ENCODE assay signal across 8 cellular contexts in genomic region chr17:38867179-38867994, GRCh38. TPM values are rescaled to one million over a fixed set of nuclear protein-coding genes. Genes with fewer than 3 reads are reported as not detected.
DNase-seq lines count a peak whose midpoint lies in the region; ATAC-seq and TF ChIP-seq lines count a peak whose summit lies in the region.

No MANE protein-coding gene starts in this region.

- H3K27ac ChIP-seq in CD8-positive, alpha-beta T cell (ENCODE audit: low read depth, low read length) = peak overlapping the region; percentile 79
- H3K27ac ChIP-seq in right atrium auricular region = peak overlapping the region; percentile 95 to 96

- ATAC-seq in CD8-positive, alpha-beta T cell = no peak
- ATAC-seq in HG02763 (IDR thresholded peaks at IDR 0.05; ENCODE audit: unreplicated experiment) (no peak), GM18870 (IDR thresholded peaks at IDR 0.05; ENCODE audit: unreplicated experiment) (no peak)

- CTCF ChIA-PET in CD8-positive, alpha-beta T cell (lab: Charles Lee) = interaction anchor here (0.7 to 6.8 kb wide), 11 partner anchors 13 to 307 kb away, joined by 3 to 31 read pairs (median 4); partner anchors contain the start of genes FBXO47, LASP1NB and RPL23

- no peaks in the 10 kb centered on the region for H3K36me3 ChIP-seq in CD8-positive, alpha-beta T cell (ENCODE audit: insufficient read depth, low read length)
- no peaks in the 10 kb centered on the region for H3K36me3 ChIP-seq in right atrium auricular region

- H3K27me3 Mint-ChIP-seq in CD8-positive, alpha-beta T cell (ENCODE audit: low read depth) = no peaks in the 10 kb centered on the region
- peaks cover 1% of the 10 kb centered on the region for H3K27me3 Mint-ChIP-seq in activated naive CD8-positive, alpha-beta T cell

- no peaks in the 10 kb centered on the region for H3K9me3 ChIP-seq in CD8-positive, alpha-beta T cell (ENCODE audit: low read length)
- no peaks in the 10 kb centered on the region for H3K9me3 ChIP-seq in right atrium auricular region

- peak overlapping the region; percentile 99 for H3K4me3 Mint-ChIP-seq in CD8-positive, alpha-beta T cell
- H3K4me3 Mint-ChIP-seq in activated naive CD8-positive, alpha-beta T cell = peak overlapping the region; percentile 97

- H3K4me1 ChIP-seq in CD8-positive, alpha-beta T cell (ENCODE audit: insufficient read depth, low read length) = peaks cover 25% of the 10 kb centered on the region
- peaks cover 0 to 30% of the 10 kb centered on the region in 2 donors for H3K4me1 ChIP-seq in right atrium auricular region

- H3K27ac Mint-ChIP-seq in CD8-positive, alpha-beta T cell = peak overlapping the region; percentile 97
- H3K27ac Mint-ChIP-seq in activated naive CD8-positive, alpha-beta T cell = peak overlapping the region; percentile 98

- H3K4me1 Mint-ChIP-seq in CD8-positive, alpha-beta T cell (ENCODE audit: low read depth) = peaks cover 38% of the 10 kb centered on the region
- peaks cover 28% of the 10 kb centered on the region for H3K4me1 Mint-ChIP-seq in activated naive CD8-positive, alpha-beta T cell (ENCODE audit: low read depth)

- TF ChIP-seq CTCF in CD8-positive, alpha-beta T cell (IDR thresholded peaks at IDR 0.05) = peak; percentile 52
- peak in 1 of 2 donors; percentile 21 for TF ChIP-seq CTCF in right atrium auricular region (IDR thresholded peaks at IDR 0.05)
- TF ChIP-seq CTCF in retinal pigment epithelial cell (conservative IDR thresholded peaks at IDR 0.05; ENCODE audit: low read depth, low read length) = peak; percentile 18

- peak in 5 of 7 experiments; percentile 43 to 79 (median 68) for DNase-seq in CD8-positive, alpha-beta T cell
- DNase-seq in Jurkat, Clone E6-1 (ENCODE audit: low read depth, low spot score) = peak; percentile 78
- DNase-seq in SHP77 treated with DMSO at 0.1 percent for 48 hours (lab: John Stamatoyannopoulos, UW) = peak; percentile 75
- peak; percentile 72 for DNase-seq in right atrium auricular region (ENCODE audit: low spot score)
- DNase-seq in retinal pigment epithelial cell (ENCODE audit: low read depth) = no peak

- H3K9me3 Mint-ChIP-seq in CD8-positive, alpha-beta T cell = no peaks in the 10 kb centered on the region
- no peaks in the 10 kb centered on the region for H3K9me3 Mint-ChIP-seq in activated naive CD8-positive, alpha-beta T cell (ENCODE audit: low read depth)

- no peaks in the 10 kb centered on the region for H3K27me3 ChIP-seq in CD8-positive, alpha-beta T cell (ENCODE audit: insufficient read depth, low read length)
- H3K27me3 ChIP-seq in right atrium auricular region = no peaks in the 10 kb centered on the region

- intact Hi-C loops in CD8-positive, alpha-beta T cell (cut with DNase I, micrococcal nuclease) = loop anchor here in 1 of 2 experiments (1.0 kb wide), 1 partner anchor 42 kb away; the partner anchor contains the start of gene CWC25

- peaks cover 16% of the 10 kb centered on the region for H3K36me3 Mint-ChIP-seq in CD8-positive, alpha-beta T cell
- H3K36me3 Mint-ChIP-seq in activated naive CD8-positive, alpha-beta T cell = no peaks in the 10 kb centered on the region

- H3K4me3 ChIP-seq in CD8-positive, alpha-beta T cell (ENCODE audit: low read depth, low read length) = peak overlapping the region; percentile 99
- no peak overlapping the region; the same call in 1 of the 2 replicates for H3K4me3 ChIP-seq in Jurkat, Clone E6-1 (ENCODE audit: low read length)
- H3K4me3 ChIP-seq in right atrium auricular region (peak overlapping the region; percentile 21 to 94), retinal pigment epithelial cell (ENCODE audit: low read length) (peak overlapping the region; percentile 83)

- POLR2A ChIA-PET in CD8-positive, alpha-beta T cell (lab: Charles Lee) = interaction anchor here (0.9 to 3.7 kb wide), 4 partner anchors 14 to 34 kb away, joined by 3 to 52 read pairs (median 4); partner anchors contain the start of gene RPL23

RNA-seq across cellular contexts. Expression of gene LASP1, which starts 2.5 kb away (rescaled TPM):
- 10 to 100 TPM; 51.6 to 57.1 TPM for total RNA-seq in CD8-positive, alpha-beta T cell
- polyA plus RNA-seq in Jurkat, Clone E6-1 (2012; ENCODE audit: insufficient read depth, insufficient read length) = 90.9 TPM
- total RNA-seq in right atrium auricular region = 10 to 100 TPM; 34.2 to 65.4 TPM

RNA-seq across cellular contexts. Expression of gene RPL23, which starts 13.9 kb away (rescaled TPM):
- 1,000 to 10,000 TPM; 2,036 to 2,052 TPM for total RNA-seq in CD8-positive, alpha-beta T cell
- 2,665 TPM for polyA plus RNA-seq in Jurkat, Clone E6-1 (2012; ENCODE audit: insufficient read depth, insufficient read length)
- 100 to 1,000 TPM; 640 to 985 TPM for total RNA-seq in right atrium auricular region

RNA-seq across cellular contexts. Expression of gene CWC25, which starts 42.3 kb away (rescaled TPM):
- total RNA-seq in CD8-positive, alpha-beta T cell = 10 to 100 TPM; 80.3 to 87.5 TPM
- polyA plus RNA-seq in Jurkat, Clone E6-1 (2012; ENCODE audit: insufficient read depth, insufficient read length) = 30.7 TPM
- 1 to 10 TPM; 9.0 to 9.5 TPM for total RNA-seq in right atrium auricular region

Comparison
In these comparisons a context has a peak if more than half of its experiments do, and no peak if none do; other contexts are left out.
1. RNA of gene CWC25, which starts 42.3 kb away (total RNA-seq): 80.3 to 87.5 TPM in CD8-positive, alpha-beta T cell; 9.0 to 9.5 TPM in right atrium auricular region; every median in the first group is over 4 times any median in the second.